In genomic region chr22:50340157-50340879, GRCh38 we compare ENCODE assay signal across 11 cellular contexts. TPM values are rescaled to one million over a fixed set of nuclear protein-coding genes. Genes with fewer than 3 reads are reported as not detected.
DNase-seq lines count a peak whose midpoint lies in the region; ATAC-seq, FAIRE-seq and TF ChIP-seq lines count a peak whose summit lies in the region.
"Had no signal": no experiment of that assay in that cellular context is flagged by ENCODE, and none has a peak within 500 bp of the region (broad histone marks: within the 10 kb centered on the region; RNA-seq: fewer than 3 reads in every experiment).

No MANE protein-coding gene starts in this region.

- no peaks in the 10 kb centered on the region for H3K9me2 ChIP-seq in PC-9 (ENCODE audit: insufficient read depth)
- no peaks in the 10 kb centered on the region for H3K9me2 ChIP-seq in hepatocyte (replicated peaks; ENCODE audit: insufficient read depth)

- no peak for TF ChIP-seq POLR2A in endothelial cell of umbilical vein (IDR thresholded peaks at IDR 0.05; ENCODE audit: low read depth, low read length)

- H3K4me1 ChIP-seq in PC-9 (replicated peaks; ENCODE audit: insufficient read depth) (0 out of 2 replicates have a peak, but pooled peaks cover 4% of the 10 kb centered on the region), endothelial cell of umbilical vein (ENCODE audit: control insufficient read depth, extremely low read depth, insufficient read depth, low read length) (peaks cover 5% of the 10 kb centered on the region), hepatocyte (ENCODE audit: insufficient read depth) (no peaks in the 10 kb centered on the region)

- no peaks in the 10 kb centered on the region for H3K27me3 ChIP-seq in PC-9 (ENCODE audit: insufficient read depth, low read depth)
- no peaks in the 10 kb centered on the region for H3K27me3 ChIP-seq in endothelial cell of umbilical vein (ENCODE audit: control insufficient read depth in 2 of 2, insufficient read depth in 2 of 2, low read length in 2 of 2)
- H3K27me3 ChIP-seq in CD4-positive, alpha-beta T cell (ENCODE audit: control insufficient read depth, insufficient read depth, low read length): no peaks in the 10 kb centered on the region
- no peaks in the 10 kb centered on the region for H3K27me3 ChIP-seq in hepatocyte
- no peaks in the 10 kb centered on the region for H3K27me3 ChIP-seq in dorsolateral prefrontal cortex

- BruUV-seq in PC-9 (replicated peaks; lab: Mats Ljungman, UMichigan) (no TSS peak), endothelial cell of umbilical vein (replicated peaks; lab: Mats Ljungman, UMichigan) (no TSS peak)

- ATAC-seq in CD4-positive, alpha-beta T cell (ENCODE audit: poor library complexity): no peak

- dilution Hi-C loops in endothelial cell of umbilical vein (cut with MboI; ENCODE audit: extremely low pct_ligation_motif_present, low sequenced_read_pairs): no loop called here

- no peaks in the 10 kb centered on the region for H3K9me3 Mint-ChIP-seq in CD4-positive, alpha-beta T cell
- H3K9me3 Mint-ChIP-seq: type B pancreatic cell had no signal

- 67% methylated on average over 8 of the region's 11 CpGs for WGBS in hepatocyte (ENCODE audit: low lambda C conversion rate, missing lambda C conversion rate)

- CTCF ChIA-PET in PC-9 (lab: Charles Lee) (interaction anchor here (0.6 to 1.3 kb wide), 2 partner anchors 99 to 404 kb away, joined by 3 to 8 read pairs; no protein-coding TSS in a partner anchor), endothelial cell of umbilical vein (lab: Charles Lee) (interaction anchor here (0.8 to 2.7 kb wide), 10 partner anchors 12 to 99 kb away, joined by 3 to 60 read pairs (median 10); partner anchors contain the start of genes HDAC10 and PLXNB2)
- CTCF ChIA-PET in CD4-positive, alpha-beta T cell (lab: Charles Lee): interaction anchor here (2.6 kb wide), 1 partner anchor 64 kb away, joined by 14 read pairs; no protein-coding TSS in a partner anchor

- H3K9ac ChIP-seq in endothelial cell of umbilical vein (replicated peaks; ENCODE audit: extremely low read depth, insufficient read depth, low read length): no peak overlapping the region

- FAIRE-seq in endothelial cell of umbilical vein (lab: Jason Lieb, UNC): peak; percentile 88

- peaks cover 5% of the 10 kb centered on the region for H3K36me3 Mint-ChIP-seq in CD4-positive, alpha-beta T cell (ENCODE audit: low read depth)
- H3K36me3 Mint-ChIP-seq: type B pancreatic cell had no signal

- H3K4me3 ChIP-seq in AG10803 (ENCODE audit: low read length) (no peak overlapping the region), PC-9 (no peak overlapping the region), endothelial cell of umbilical vein (replicated peaks in 1 of 3; ENCODE audit: insufficient read depth in 1 of 3, low read depth in 1 of 3, low read length in 3 of 3) (no peak overlapping the region), hepatocyte (no peak overlapping the region), dorsolateral prefrontal cortex (no peak overlapping the region)

- H2AFZ ChIP-seq in PC-9 (no peak overlapping the region), endothelial cell of umbilical vein (ENCODE audit: low read depth, low read length) (no peak overlapping the region), hepatocyte (no peak overlapping the region)

- H3K4me2 ChIP-seq in PC-9: no peak overlapping the region
- H3K4me2 ChIP-seq in endothelial cell of umbilical vein (ENCODE audit: insufficient read depth, low read length): no peak overlapping the region
- H3K4me2 ChIP-seq in hepatocyte: no peak overlapping the region

- H3K27ac Mint-ChIP-seq in CD4-positive, alpha-beta T cell: no peak overlapping the region
- H3K27ac Mint-ChIP-seq: type B pancreatic cell had no signal

- intact Hi-C loops in PC-9 (cut with micrococcal nuclease; ENCODE audit: unreplicated experiment): loop anchor here (5.0 kb wide), 2 partner anchors 68 to 167 kb away; partner anchors contain the start of genes LMF2, MAPK11 and NCAPH2
- intact Hi-C loops in endothelial cell of umbilical vein (cut with micrococcal nuclease): loop anchor here (5.0 kb wide), 2 partner anchors 33 to 48 kb away; partner anchors contain the start of gene PLXNB2
- intact Hi-C loops in CD4-positive, alpha-beta T cell (cut with DNase I, micrococcal nuclease): loop anchor here in 1 of 2 experiments (5.0 to 10.0 kb wide), 3 partner anchors 164 to 282 kb away; partner anchors contain the start of genes LMF2 and NCAPH2
- intact Hi-C loops in dorsolateral prefrontal cortex (cut with DNase I): loop anchor here (2.0 to 10.0 kb wide), 5 partner anchors 63 to 134 kb away; partner anchors contain the start of genes HDAC10 (in 1 of the 2) and SBF1 (in 1 of the 2)

- H3K27ac ChIP-seq in PC-9 (no peak overlapping the region), endothelial cell of umbilical vein (ENCODE audit: insufficient read depth, low read depth, low read length) (no peak overlapping the region), hepatocyte (no peak overlapping the region), dorsolateral prefrontal cortex (no peak overlapping the region)
- H3K27ac ChIP-seq in CD4-positive, alpha-beta T cell (ENCODE audit: low read depth, low read length): no peak overlapping the region

- no peaks in the 10 kb centered on the region for H3K36me3 ChIP-seq in PC-9 (ENCODE audit: low read depth)
- H3K36me3 ChIP-seq in endothelial cell of umbilical vein (ENCODE audit: control insufficient read depth in 2 of 2, extremely low read depth in 1 of 2, insufficient read depth in 2 of 2, low read length in 2 of 2): no peaks in the 10 kb centered on the region
- no peaks in the 10 kb centered on the region for H3K36me3 ChIP-seq in hepatocyte (replicated peaks; ENCODE audit: insufficient read depth, low read depth)

- H4K20me1 ChIP-seq in PC-9 (ENCODE audit: insufficient read depth) (no peaks in the 10 kb centered on the region), endothelial cell of umbilical vein (replicated peaks; ENCODE audit: control insufficient read depth, extremely low read depth, insufficient read depth, low read length) (no peaks in the 10 kb centered on the region), hepatocyte (ENCODE audit: insufficient read depth, poor library complexity, severe bottlenecking) (no peaks in the 10 kb centered on the region)

- no peaks in the 10 kb centered on the region for H3K9me3 ChIP-seq in PC-9 (ENCODE audit: insufficient read depth, low read depth)
- H3K9me3 ChIP-seq in endothelial cell of umbilical vein (replicated peaks; ENCODE audit: control insufficient read depth, insufficient read depth, low read length): no peaks in the 10 kb centered on the region
- no peaks in the 10 kb centered on the region for H3K9me3 ChIP-seq in CD4-positive, alpha-beta T cell (ENCODE audit: control insufficient read depth, low read length)
- no peaks in the 10 kb centered on the region for H3K9me3 ChIP-seq in hepatocyte (ENCODE audit: low read depth)

- H3K9me1 ChIP-seq in endothelial cell of umbilical vein (replicated peaks; ENCODE audit: control insufficient read depth, extremely low read depth, insufficient read depth, low read length): no peaks in the 10 kb centered on the region

- DNase-seq in AG10803 (ENCODE audit: low read depth) (peak; percentile 43), EH (ENCODE audit: low read depth) (peak; percentile 23), PC-9 (peak; percentile 27 to 74), endothelial cell of umbilical vein (ENCODE audit: low read depth, low spot score) (no peak), hepatocyte (ENCODE audit: low spot score) (no peak), dorsolateral prefrontal cortex (no peak), dermis blood vessel endothelial cell (no peak)
- no peak for DNase-seq in CD4-positive, alpha-beta T cell
- DNase-seq: activated CD4-positive, alpha-beta T cell treated with anti-CD3 and anti-CD28 coated beads, Interleukin-2, amount 50 U/mL, for 4 hours; NCI-H2081 had no signal

- no peaks in the 10 kb centered on the region for H3K27me3 Mint-ChIP-seq in CD4-positive, alpha-beta T cell
- H3K27me3 Mint-ChIP-seq: type B pancreatic cell had no signal

- no peak overlapping the region for H3K4me3 Mint-ChIP-seq in CD4-positive, alpha-beta T cell

- H3K4me1 Mint-ChIP-seq in CD4-positive, alpha-beta T cell (ENCODE audit: low read depth): peaks cover 7% of the 10 kb centered on the region

- H3F3A ChIP-seq in PC-9 (ENCODE audit: insufficient read depth, low read depth): peaks cover 61% of the 10 kb centered on the region

- POLR2A ChIA-PET in PC-9 (lab: Charles Lee; ENCODE audit: unreplicated experiment): no interaction called here
- POLR2A ChIA-PET in endothelial cell of umbilical vein (lab: Charles Lee): no interaction called here
- POLR2A ChIA-PET in CD4-positive, alpha-beta T cell (lab: Charles Lee): no interaction called here

- H3K79me2 ChIP-seq in PC-9 (ENCODE audit: low read depth) (peaks cover 2% of the 10 kb centered on the region; the same call in 1 of the 2 replicates), endothelial cell of umbilical vein (ENCODE audit: control insufficient read depth, insufficient read depth, low read length) (no peaks in the 10 kb centered on the region), hepatocyte (peaks cover 7% of the 10 kb centered on the region)

- no peak for TF ChIP-seq CTCF in AG10803 (conservative IDR thresholded peaks at IDR 0.05; ENCODE audit: low read length)
- TF ChIP-seq CTCF in PC-9 (conservative IDR thresholded peaks at IDR 0.05): no peak
- no peak for TF ChIP-seq CTCF in endothelial cell of umbilical vein (IDR thresholded peaks at IDR 0.05; ENCODE audit: extremely low read depth in 1 of 2, insufficient read depth in 1 of 2, low read depth in 1 of 2, low read length in 2 of 2)
- TF ChIP-seq CTCF in CD4-positive, alpha-beta T cell (IDR thresholded peaks at IDR 0.05): no peak
- TF ChIP-seq CTCF in hepatocyte (IDR thresholded peaks at IDR 0.05; ENCODE audit: poor library complexity): no peak
- TF ChIP-seq CTCF in dorsolateral prefrontal cortex (IDR thresholded peaks at IDR 0.05 in 54 of 56, conservative IDR thresholded peaks at IDR 0.05 in 2 of 56; ENCODE audit: low read depth in 1 of 56, partially characterized antibody in 56 of 56): no peak

RNA-seq across cellular contexts. Expression of gene PPP6R2, which starts 2.8 kb away (rescaled TPM):
- 49.2 and 51.2 TPM in 2 replicates for total RNA-seq in PC-9 (2021)
- 46.4 and 54.6 TPM in 2 replicates for total RNA-seq in endothelial cell of umbilical vein
- 38.6 and 41.2 TPM in 2 replicates for polyA plus RNA-seq in endothelial cell of umbilical vein
- polyA plus RNA-seq in endothelial cell of umbilical vein (2011; cell fraction: cytosol; rRNA removed): 29.4 and 36.5 TPM in 2 replicates
- 135 and 137 TPM in 2 replicates for polyA plus RNA-seq in endothelial cell of umbilical vein (2011; cell fraction: nucleus; rRNA removed)
- polyA plus RNA-seq in endothelial cell of umbilical vein (2012): 27.9 and 28.3 TPM in 2 replicates
- 45.8 and 51.7 TPM in 2 replicates for polyA minus RNA-seq in endothelial cell of umbilical vein
- polyA minus RNA-seq in endothelial cell of umbilical vein (2011; cell fraction: cytosol; rRNA and poly(A)+ RNA removed): 10.1 TPM
- polyA minus RNA-seq in endothelial cell of umbilical vein (2011; cell fraction: nucleus; rRNA and poly(A)+ RNA removed): 34.2 and 57.9 TPM in 2 replicates
- total RNA-seq in CD4-positive, alpha-beta T cell: 10 to 100 TPM; 47.1 to 48.0 TPM
- total RNA-seq in hepatocyte: 43.9 and 57.9 TPM in 2 replicates
- polyA plus RNA-seq in hepatocyte: 44.1 and 47.0 TPM in 2 replicates
- 100 to 1,000 TPM in 10 of 120 experiments, 10 to 100 TPM in 110; 66.5 to 112 (median 82.2) TPM for total RNA-seq in dorsolateral prefrontal cortex
- 67.0 and 82.9 TPM in 2 replicates for total RNA-seq in dermis blood vessel endothelial cell

RNA-seq across cellular contexts. Expression of gene DENND6B, which starts 13.5 kb away (rescaled TPM):
- total RNA-seq in PC-9 (2021) (12.1 and 14.3 TPM in 2 replicates), endothelial cell of umbilical vein (2.9 and 5.9 TPM in 2 replicates), hepatocyte (3.1 and 3.3 TPM in 2 replicates), dorsolateral prefrontal cortex (10 to 100 TPM; 12.7 to 56.5 (median 38.0) TPM), dermis blood vessel endothelial cell (1.3 and 3.6 TPM in 2 replicates)
- polyA plus RNA-seq in endothelial cell of umbilical vein (4.1 and 6.5 TPM in 2 replicates), hepatocyte (8.7 and 9.0 TPM in 2 replicates)
- 1.4 and 2.5 TPM in 2 replicates for polyA plus RNA-seq in endothelial cell of umbilical vein (2011; cell fraction: cytosol; rRNA removed)
- 12.9 and 20.9 TPM in 2 replicates for polyA plus RNA-seq in endothelial cell of umbilical vein (2011; cell fraction: nucleus; rRNA removed)
- polyA plus RNA-seq in endothelial cell of umbilical vein (2012): 1.6 and 2.6 TPM in 2 replicates
- polyA minus RNA-seq in endothelial cell of umbilical vein: 1.7 and 2.1 TPM in 2 replicates
- 0.51 TPM for polyA minus RNA-seq in endothelial cell of umbilical vein (2011; cell fraction: cytosol; rRNA and poly(A)+ RNA removed)
- polyA minus RNA-seq in endothelial cell of umbilical vein (2011; cell fraction: nucleus; rRNA and poly(A)+ RNA removed): 1.4 and 3.3 TPM in 2 replicates
- 1 to 10 TPM; 1.8 to 1.9 TPM for total RNA-seq in CD4-positive, alpha-beta T cell

RNA-seq across cellular contexts. Expression of gene PLXNB2, which starts 32.9 kb away (rescaled TPM):
- total RNA-seq in PC-9 (2021) (250 and 260 TPM in 2 replicates), endothelial cell of umbilical vein (134 and 139 TPM in 2 replicates), hepatocyte (91.4 and 113 TPM in 2 replicates), dorsolateral prefrontal cortex (100 to 1,000 TPM in 7 of 120 experiments, 10 to 100 TPM in 113; 45.2 to 131 (median 74.5) TPM), dermis blood vessel endothelial cell (96.1 and 135 TPM in 2 replicates)
- polyA plus RNA-seq in endothelial cell of umbilical vein (82.3 and 113 TPM in 2 replicates), hepatocyte (147 and 158 TPM in 2 replicates)
- polyA plus RNA-seq in endothelial cell of umbilical vein (2011; cell fraction: cytosol; rRNA removed): 57.8 and 72.6 TPM in 2 replicates
- polyA plus RNA-seq in endothelial cell of umbilical vein (2011; cell fraction: nucleus; rRNA removed): 283 and 338 TPM in 2 replicates
- 73.1 and 80.0 TPM in 2 replicates for polyA plus RNA-seq in endothelial cell of umbilical vein (2012)
- polyA minus RNA-seq in endothelial cell of umbilical vein: 117 TPM in 2 replicates
- polyA minus RNA-seq in endothelial cell of umbilical vein (2011; cell fraction: cytosol; rRNA and poly(A)+ RNA removed): 56.3 TPM
- 65.3 and 136 TPM in 2 replicates for polyA minus RNA-seq in endothelial cell of umbilical vein (2011; cell fraction: nucleus; rRNA and poly(A)+ RNA removed)
- total RNA-seq in CD4-positive, alpha-beta T cell: 1 to 10 TPM; 2.8 to 3.9 TPM

Comparison
In these comparisons a context has a peak if more than half of its experiments do, and no peak if none do; other contexts are left out.
1. DNase-seq: peak in AG10803 (single experiment), EH (single experiment) and PC-9 (2 of 2); none in endothelial cell of umbilical vein (single experiment), CD4-positive, alpha-beta T cell (0 of 10), hepatocyte (single experiment), dorsolateral prefrontal cortex (0 of 10) and dermis blood vessel endothelial cell (single experiment).
2. RNA of gene PLXNB2, which starts 32.9 kb away (total RNA-seq): 250 to 260 TPM in PC-9, 134 to 139 TPM in endothelial cell of umbilical vein, 91.4 to 113 TPM in hepatocyte, 96.1 to 135 TPM in dermis blood vessel endothelial cell and 45.2 to 131 TPM in dorsolateral prefrontal cortex; 2.8 to 3.9 TPM in CD4-positive, alpha-beta T cell; every median in the first group is over 4 times any median in the second.